ENCODE assay signal across 14 cellular contexts in the genomic region with DNA sequence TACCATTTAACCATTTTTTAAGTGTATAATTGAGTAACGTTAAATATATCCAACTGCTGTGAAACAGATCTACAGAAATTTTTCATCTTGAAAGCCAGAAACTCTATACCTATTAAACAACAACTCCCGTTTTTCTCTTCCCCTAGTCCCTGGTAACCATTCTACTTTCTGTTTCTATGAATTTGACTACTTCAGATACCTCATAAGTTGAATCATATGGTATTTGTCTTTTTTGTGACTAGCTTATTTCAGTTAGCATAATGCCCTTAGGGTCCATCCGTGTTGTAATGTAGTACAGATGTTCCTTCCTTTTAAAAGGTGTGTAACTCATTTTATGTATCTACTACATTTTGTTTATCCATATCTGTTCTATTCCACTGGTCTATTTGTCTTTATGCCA. TPM values are rescaled to one million over a fixed set of nuclear protein-coding genes. Genes with fewer than 3 reads are reported as not detected.
DNase-seq lines count a peak whose midpoint lies in the region; ATAC-seq, FAIRE-seq and TF ChIP-seq lines count a peak whose summit lies in the region.
"Had no signal": no experiment of that assay in that cellular context is flagged by ENCODE, and none has a peak within 500 bp of the region (broad histone marks: within the 10 kb centered on the region; RNA-seq: fewer than 3 reads in every experiment).

No MANE protein-coding gene starts in this region.

- TF ChIP-seq CTCF in GM12878 (IDR thresholded peaks at IDR 0.05 in 2 of 3, conservative IDR thresholded peaks at IDR 0.05 in 1 of 3; ENCODE audit: control insufficient read depth in 2 of 3, extremely low read depth in 1 of 3, insufficient read depth in 1 of 3, low read depth in 3 of 3, low read length in 3 of 3) = no peak
- no peak for TF ChIP-seq CTCF in GM10248 (IDR thresholded peaks at IDR 0.05; ENCODE audit: control extremely low read depth, extremely low read depth, low read depth, missing control alignments)

- CTCF ChIA-PET in GM12878 (lab: Yijun Ruan, JAX) = interaction anchor here (0.6 to 2.0 kb wide), 5 partner anchors 8 to 177 kb away, joined by 3 to 6 read pairs (median 6); no protein-coding TSS in a partner anchor
- CTCF ChIA-PET in GM10248 (lab: Yijun Ruan, JAX) = interaction anchor here (1.3 kb wide), 1 partner anchor 16 kb away, joined by 3 read pairs; no protein-coding TSS in a partner anchor

- RAD21 ChIA-PET in GM12878 (lab: Charles Lee; ENCODE audit: unreplicated experiment) = interaction anchor here (1.0 to 1.4 kb wide), 2 partner anchors 8 to 31 kb away, joined by 3 read pairs; no protein-coding TSS in a partner anchor

- H4K20me1 ChIP-seq in GM12878 (ENCODE audit: control insufficient read depth, insufficient read depth) = no peaks in the 10 kb centered on the region

- H3K4me2 ChIP-seq in GM12878 (ENCODE audit: control insufficient read depth, insufficient read depth) = 0 out of 2 replicates have a peak overlapping the region, but pooled peaks have one; percentile 36

- SMC1A ChIA-PET in GM12878 (lab: Charles Lee; ENCODE audit: uncharacterized antibody, unreplicated experiment) = interaction anchor here (0.8 to 2.3 kb wide), 6 partner anchors 8 to 177 kb away, joined by 3 to 6 read pairs (median 4); no protein-coding TSS in a partner anchor

- POLR2A ChIA-PET in GM12878 (lab: Charles Lee) = interaction anchor here (0.7 kb wide), 1 partner anchor 149 kb away, joined by 3 read pairs; no protein-coding TSS in a partner anchor
- POLR2A ChIA-PET in GM10248 (lab: Yijun Ruan, JAX) = no interaction called here

- peaks cover 4% of the 10 kb centered on the region; the same call in 1 of the 2 replicates for H3K4me1 ChIP-seq in GM12878 (ENCODE audit: control insufficient read depth, insufficient read depth, low read length)
- H3K4me1 ChIP-seq: body of pancreas, prostate gland had no signal

- no peak overlapping the region for H2AFZ ChIP-seq in GM12878 (ENCODE audit: control insufficient read depth, low read depth, low read length)

- no peak for FAIRE-seq in GM12878 (lab: Jason Lieb, UNC)
- FAIRE-seq: urothelium cell line had no signal

- BruUV-seq in GM12878 (replicated peaks; lab: Mats Ljungman, UMichigan) = no TSS peak

- peaks cover 74% of the 10 kb centered on the region for H3K79me2 ChIP-seq in GM12878 (ENCODE audit: control insufficient read depth, insufficient read depth, low read length)

- in situ Hi-C loops in GM12878 (cut with MboI) = no loop called here

- intact Hi-C loops in GM12878 (cut with micrococcal nuclease; ENCODE audit: unreplicated experiment) = no loop called here

- no peak for TF ChIP-seq EP300 in GM12878 (IDR thresholded peaks at IDR 0.05; ENCODE audit: borderline replicate concordance in 1 of 2, control insufficient read depth in 1 of 2, low read depth in 2 of 2, low read length in 2 of 2)

- H3K36me3 ChIP-seq in GM12878 (ENCODE audit: control insufficient read depth in 2 of 2, insufficient read depth in 2 of 2, low read length in 1 of 2) = no peaks in the 10 kb centered on the region
- H3K36me3 ChIP-seq: esophagus muscularis mucosa, prostate gland had no signal

- DNase-seq in ELR (ENCODE audit: low read depth) (peak; percentile 68), GM12878 (ENCODE audit: low read depth, low spot score) (no peak), SK-N-DZ (ENCODE audit: low spot score) (no peak), GM10248 (ENCODE audit: extremely low spot score) (no peak), NCI-H146 treated with DMSO at 0.1 percent for 48 hours (lab: John Stamatoyannopoulos, UW; ENCODE audit: unreplicated experiment) (no peak)
- DNase-seq: activated CD4-positive, alpha-beta T cell treated with anti-CD3 and anti-CD28 coated beads for 1 hour; body of pancreas; NCI-H1417 had no signal

- no peak overlapping the region for H3K9ac ChIP-seq in GM12878 (ENCODE audit: control insufficient read depth, insufficient read depth, low read length)

- TF ChIP-seq POLR2A in GM12878 (IDR thresholded peaks at IDR 0.05; ENCODE audit: low read depth, low read length) = no peak

- no peaks in the 10 kb centered on the region for H3K27me3 ChIP-seq in GM12878 (replicated peaks in 1 of 2; ENCODE audit: control insufficient read depth in 2 of 2, insufficient read depth in 2 of 2, low read length in 1 of 2)
- H3K27me3 ChIP-seq: body of pancreas, esophagus muscularis mucosa had no signal

- 28% methylated on average over 3 of the region's 3 CpGs for WGBS in GM12878 (ENCODE audit: insufficient coverage, insufficient replicate concordance, low lambda C conversion rate, missing lambda C conversion rate)

- no peak overlapping the region for H3K4me3 ChIP-seq in GM12878
- H3K4me3 ChIP-seq: body of pancreas, esophagus muscularis mucosa, prostate gland had no signal

- no peaks in the 10 kb centered on the region for H3K9me3 ChIP-seq in GM12878 (replicated peaks; ENCODE audit: control insufficient read depth, insufficient read depth, low read length)
- H3K9me3 ChIP-seq: body of pancreas, esophagus muscularis mucosa, prostate gland had no signal

- no peak for TF ChIP-seq RAD21 in GM12878 (IDR thresholded peaks at IDR 0.05; ENCODE audit: insufficient read depth, low read depth, low read length)

- ATAC-seq in GM19455 (IDR thresholded peaks at IDR 0.05; ENCODE audit: unreplicated experiment) (peak; percentile 76), HG03342 (IDR thresholded peaks at IDR 0.05; ENCODE audit: unreplicated experiment) (peak; percentile 70), GM12878 (peak; percentile 77), GM18511 (IDR thresholded peaks at IDR 0.05; ENCODE audit: unreplicated experiment) (no peak)
- ATAC-seq: body of pancreas had no signal

- H3K27ac ChIP-seq in GM12878 (ENCODE audit: control insufficient read depth, insufficient read depth) = no peak overlapping the region
- H3K27ac ChIP-seq: body of pancreas, esophagus muscularis mucosa, prostate gland had no signal

TF ChIP-seq in GM12878, 131 proteins besides CTCF, POLR2A, EP300 and RAD21:
- no peak for TF ChIP-seq FOS (IDR thresholded peaks at IDR 0.05; ENCODE audit: borderline replicate concordance, extremely low read depth, insufficient read length)

RNA-seq across cellular contexts. Expression of a gene that starts 48.7 kb away (rescaled TPM):
- total RNA-seq in GM12878 (2013; cell fraction: nucleolus; rRNA removed) = 144 and 145 TPM in 2 replicates
- total RNA-seq in GM12878 (2014; rRNA removed) (50.7 and 64.2 TPM in 2 replicates), GM12878 (2014; rRNA removed; fragmentation: Illumina TruSeq; extraction: Trizol) (84.2 and 85.4 TPM in 2 replicates), GM12878 (2021) (61.4 and 64.2 TPM in 2 replicates)
- polyA plus RNA-seq in GM12878 (2011; ENCODE audit: low read depth) = 20.1 TPM
- polyA plus RNA-seq in GM12878 (2011; rRNA removed) (72.3 and 119 TPM in 2 replicates), GM12878 (2014; fragmentation: Illumina TruSeq; extraction: Trizol) (63.8 and 78.2 TPM in 2 replicates), GM12878 (2014; fragmentation: Nextera tagmentation; extraction: Ambion mirVana) (10 to 100 TPM; 26.9 to 27.8 TPM), GM12878 (2014; rRNA removed) (25.7 and 30.8 TPM in 2 replicates), GM12878 (2016; fragmentation: Nextera tagmentation; extraction: Ambion mirVana) (10 to 100 TPM; 40.7 to 42.7 TPM)
- polyA plus RNA-seq in GM12878 (2011; cell fraction: cytosol; rRNA removed) = 21.7 and 28.5 TPM in 2 replicates
- 31.0 and 38.0 TPM in 2 replicates for polyA plus RNA-seq in GM12878 (2011; cell fraction: nucleus; rRNA removed)
- 32.3 and 40.4 TPM in 2 replicates for polyA plus RNA-seq in GM12878 (2012)
- polyA minus RNA-seq in GM12878 (2011; rRNA and poly(A)+ RNA removed) = 75.2 and 145 TPM in 2 replicates
- 42.8 and 55.6 TPM in 2 replicates for polyA minus RNA-seq in GM12878 (2011; cell fraction: cytosol; rRNA and poly(A)+ RNA removed)
- 31.2 and 38.6 TPM in 2 replicates for polyA minus RNA-seq in GM12878 (2011; cell fraction: nucleus; rRNA and poly(A)+ RNA removed)
- 55.1 and 59.0 TPM in 2 replicates for polyA plus RNA-seq in SK-N-DZ (2014; cell fraction: cytosol; rRNA removed)
- 26.6 and 30.7 TPM in 2 replicates for polyA plus RNA-seq in SK-N-DZ (2014; cell fraction: nucleus; rRNA removed)
